Comparison of ENCODE assay signal across 8 cellular contexts in the genomic region with DNA sequence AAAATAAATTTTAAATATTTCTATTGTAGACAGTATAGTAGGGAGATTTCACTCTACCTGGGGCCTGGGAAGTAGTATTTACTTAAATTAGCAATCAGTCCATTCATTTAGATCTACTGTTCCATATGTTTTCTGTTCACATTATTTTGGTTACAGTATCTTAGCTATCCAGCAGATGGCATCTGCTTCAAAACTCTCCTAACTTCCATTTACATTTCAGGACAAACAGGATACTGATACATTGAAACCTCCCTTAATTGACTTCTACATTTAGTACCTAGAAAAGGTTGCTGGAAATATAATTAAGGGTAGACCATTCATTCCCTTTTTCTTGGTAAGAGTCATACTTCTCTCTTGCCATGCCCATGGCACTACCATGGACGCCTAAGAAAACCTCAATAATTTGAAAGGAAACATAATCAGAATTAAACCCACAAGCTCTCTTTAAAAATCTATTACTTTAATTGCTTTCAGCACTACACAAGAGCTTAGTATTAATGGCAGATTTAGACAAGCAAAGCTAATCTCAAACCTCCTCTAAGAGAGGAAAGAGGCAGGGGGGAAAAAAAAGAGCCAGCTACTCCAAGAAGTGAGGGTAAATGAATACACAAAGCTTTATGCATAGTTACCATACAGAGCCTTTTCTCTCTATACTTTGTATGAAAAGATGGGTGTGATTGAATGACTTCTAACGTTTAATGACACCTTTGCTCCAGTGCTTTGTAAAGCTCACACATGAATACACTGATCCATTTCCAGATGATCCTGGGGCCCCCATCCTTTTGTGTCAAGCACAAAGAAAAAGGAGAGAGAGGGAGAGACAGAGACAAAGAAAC.
A peak's percentile ranks its signal among the peaks of the same experiment; 100 is the strongest.
DNase-seq lines count a peak whose midpoint lies in the region; ATAC-seq, FAIRE-seq and TF ChIP-seq lines count a peak whose summit lies in the region.

No MANE protein-coding gene starts in this region.

- ATAC-seq in left lung, result peak; percentile 73

- H3K27me3 ChIP-seq in A673 (replicated peaks; ENCODE audit: insufficient read depth, low read depth, low read length, poor library complexity) (no peaks in the 10 kb centered on the region), bronchial epithelial cell (ENCODE audit: control insufficient read depth, insufficient read depth, low read length) (no peaks in the 10 kb centered on the region), left lung (no peaks in the 10 kb centered on the region)

- intact Hi-C loops in A673 (cut with micrococcal nuclease; ENCODE audit: unreplicated experiment), result loop anchor here (1.0 to 2.0 kb wide), 3 partner anchors 188 to 334 kb away; a partner anchor contains a TSS
- intact Hi-C loops in left lung (cut with DNase I), result loop anchor here in 1 of 2 donors (10.0 kb wide), 1 partner anchor 290 kb away; a partner anchor contains a TSS
- intact Hi-C loops in posterior vena cava (cut with DNase I), result loop anchor here (5.0 to 10.0 kb wide), 2 partner anchors 50 to 287 kb away; a partner anchor contains a TSS

- 58% methylated on average over 2 of the region's 2 CpGs for WGBS in urinary bladder

- no TSS peak for BruUV-seq in A673 (replicated peaks; lab: Mats Ljungman, UMichigan)

- H3K36me3 ChIP-seq in A673 (ENCODE audit: insufficient read depth, low read length, poor library complexity, severe bottlenecking) (no peaks in the 10 kb centered on the region), bronchial epithelial cell (ENCODE audit: control insufficient read depth, insufficient read depth, low read length) (no peaks in the 10 kb centered on the region), left lung (no peaks in the 10 kb centered on the region), urinary bladder (ENCODE audit: insufficient read depth) (no peaks in the 10 kb centered on the region)

- DNase-seq in A673 (ENCODE audit: low spot score) (peak; percentile 70), GM12864 (ENCODE audit: low read depth) (no peak), NCI-H526 (lab: John Stamatoyannopoulos, UW) (peak; percentile 67 to 68), bronchial epithelial cell (ENCODE audit: low read depth) (peak; percentile 63), left lung (no peak), posterior vena cava (ENCODE audit: low spot score) (no peak)
- no peak for DNase-seq in stimulated activated CD4-positive, alpha-beta T cell treated with anti-CD3 and anti-CD28 coated beads, Interleukin-15, amount 100 ng/mL, for 24 hours

- FAIRE-seq in bronchial epithelial cell (lab: Jason Lieb, UNC), result no peak

- no peaks in the 10 kb centered on the region for H3K9me3 ChIP-seq in A673 (ENCODE audit: low read depth, low read length, poor library complexity, severe bottlenecking)
- no peaks in the 10 kb centered on the region for H3K9me3 ChIP-seq in left lung

- TF ChIP-seq CTCF in A673 (conservative IDR thresholded peaks at IDR 0.05; ENCODE audit: low read depth, low read length) (peak; percentile 79), GM12864 (IDR thresholded peaks at IDR 0.05; ENCODE audit: low read depth, low read length, missing control alignments) (peak; percentile 47), bronchial epithelial cell (IDR thresholded peaks at IDR 0.05; ENCODE audit: insufficient read depth, low read length, severe bottlenecking) (peak; percentile 41), left lung (IDR thresholded peaks at IDR 0.05) (peak; percentile 42 to 68)

- POLR2A ChIA-PET in A673 (lab: Charles Lee; ENCODE audit: low non-redundant PET), result interaction anchor here (0.6 kb wide), 1 partner anchor 176 kb away, joined by 4 read pairs; no protein-coding TSS in a partner anchor

- H3K27ac ChIP-seq in A673 (ENCODE audit: low read depth, low read length, poor library complexity, severe bottlenecking), result no peak overlapping the region
- peak overlapping the region; percentile 23 to 34 for H3K27ac ChIP-seq in left lung
- peak overlapping the region; percentile 18 for H3K27ac ChIP-seq in urinary bladder (ENCODE audit: low read depth)

- H3K4me3 ChIP-seq in A673 (ENCODE audit: low read depth, low read length, poor library complexity, severe bottlenecking) (no peak overlapping the region), GM12864 (ENCODE audit: low read depth, low read length) (no peak overlapping the region), bronchial epithelial cell (ENCODE audit: low read depth, low read length) (no peak overlapping the region), left lung (no peak overlapping the region), urinary bladder (ENCODE audit: low read depth, low read length) (no peak overlapping the region)

- CTCF ChIA-PET in A673 (lab: Charles Lee), result interaction anchor here (0.6 to 2.5 kb wide), 10 partner anchors 37 to 339 kb away, joined by 3 to 55 read pairs (median 4); a partner anchor contains a TSS

- H3K4me1 ChIP-seq in A673 (ENCODE audit: insufficient read depth, low read length, poor library complexity, severe bottlenecking), result peaks cover 38% of the 10 kb centered on the region
- peaks cover 14 to 16% of the 10 kb centered on the region in 2 donors for H3K4me1 ChIP-seq in left lung
- no peaks in the 10 kb centered on the region for H3K4me1 ChIP-seq in urinary bladder (ENCODE audit: insufficient read depth)

Comparison
In these comparisons a context has a peak if more than half of its experiments do, and no peak if none do; other contexts are left out.
1. DNase-seq: peak in A673 (single experiment), NCI-H526 (2 of 2) and bronchial epithelial cell (single experiment); none in GM12864 (single experiment), left lung (0 of 2), stimulated activated CD4-positive, alpha-beta T cell treated with anti-CD3 and anti-CD28 coated beads, Interleukin-15, amount 100 ng/mL, for 24 hours (single experiment) and posterior vena cava (single experiment).
2. Peak in every context shown above with its lines, with median percentiles within 50 percentile points of each other: CTCF ChIP-seq.